Comparison of ENCODE assay signal across 1 cellular context in genomic region chr1:208235983-208236761, GRCh38.
TF ChIP-seq lines count a peak whose summit lies in the region.

No MANE protein-coding gene starts in this region.

TF ChIP-seq in HepG2, 621 proteins besides CTCF, POLR2A, EP300 and RAD21 (continued from another document):
- TF ChIP-seq AFF4 (CRISPR knock-in tag; IDR thresholded peaks at IDR 0.05) (no peak), ZNF484 (CRISPR knock-in tag; IDR thresholded peaks at IDR 0.05; ENCODE audit: borderline replicate concordance, low read depth) (no peak), TGIF2 (CRISPR knock-in tag; IDR thresholded peaks at IDR 0.05) (no peak), HOXD1 (CRISPR knock-in tag; IDR thresholded peaks at IDR 0.05) (no peak), XRCC5 (optimal IDR thresholded peaks at IDR 0.05; ENCODE audit: low read length) (no peak), NFIC (IDR thresholded peaks at IDR 0.05; ENCODE audit: low read length) (0 out of 2 replicates have a peak, but pooled peaks have one; percentile 18), USF2 (IDR thresholded peaks at IDR 0.05; ENCODE audit: low read depth, low read length) (no peak), USF2 (CRISPR knock-in tag; IDR thresholded peaks at IDR 0.05; ENCODE audit: borderline replicate concordance) (no peak), FOXK1 (CRISPR knock-in tag; IDR thresholded peaks at IDR 0.05; ENCODE audit: borderline replicate concordance, low read depth) (no peak), RCOR2 (CRISPR knock-in tag; IDR thresholded peaks at IDR 0.05) (no peak), HDAC1 (CRISPR knock-in tag; IDR thresholded peaks at IDR 0.05) (peak; percentile 25; the same call in 1 of the 2 replicates), NPAS2 (CRISPR knock-in tag; IDR thresholded peaks at IDR 0.05; ENCODE audit: borderline replicate concordance) (no peak), ZNF619 (CRISPR knock-in tag; IDR thresholded peaks at IDR 0.05) (no peak), ATF7-NPFF (CRISPR knock-in tag; IDR thresholded peaks at IDR 0.05; ENCODE audit: low read depth) (no peak), ZFP91 (CRISPR knock-in tag; IDR thresholded peaks at IDR 0.05; ENCODE audit: borderline replicate concordance) (peak; percentile 13; the same call in 1 of the 2 replicates), CENPBD1 (CRISPR knock-in tag; IDR thresholded peaks at IDR 0.05; ENCODE audit: borderline replicate concordance, low read depth) (no peak), ZNF296 (CRISPR knock-in tag; conservative IDR thresholded peaks at IDR 0.05) (no peak), CBX2 (IDR thresholded peaks at IDR 0.05; ENCODE audit: low read depth, low read length) (no peak), CBX2 (CRISPR knock-in tag; IDR thresholded peaks at IDR 0.05; ENCODE audit: low read depth) (no peak), MATR3 (CRISPR knock-in tag; IDR thresholded peaks at IDR 0.05) (no peak), MYC (CRISPR knock-in tag; IDR thresholded peaks at IDR 0.05; ENCODE audit: borderline replicate concordance) (no peak), MTA3 (CRISPR knock-in tag; IDR thresholded peaks at IDR 0.05) (no peak), ZNF160 (CRISPR knock-in tag; IDR thresholded peaks at IDR 0.05) (no peak), TAF15 (IDR thresholded peaks at IDR 0.05; ENCODE audit: low read depth, low read length, poor library complexity, severe bottlenecking) (no peak), GATAD2A (CRISPR knock-in tag; IDR thresholded peaks at IDR 0.05) (peak; percentile 58), REPIN1 (CRISPR knock-in tag; IDR thresholded peaks at IDR 0.05; ENCODE audit: borderline replicate concordance, low read depth) (peak; percentile 37; the same call in 1 of the 2 replicates), DNMT1 (CRISPR knock-in tag; IDR thresholded peaks at IDR 0.05) (no peak), MXD3 (CRISPR knock-in tag; IDR thresholded peaks at IDR 0.05) (no peak), TOPORS (CRISPR knock-in tag; IDR thresholded peaks at IDR 0.05) (no peak), ZNF281 (CRISPR knock-in tag; IDR thresholded peaks at IDR 0.05; ENCODE audit: borderline replicate concordance) (no peak)
- TF ChIP-seq, protein P1, sequence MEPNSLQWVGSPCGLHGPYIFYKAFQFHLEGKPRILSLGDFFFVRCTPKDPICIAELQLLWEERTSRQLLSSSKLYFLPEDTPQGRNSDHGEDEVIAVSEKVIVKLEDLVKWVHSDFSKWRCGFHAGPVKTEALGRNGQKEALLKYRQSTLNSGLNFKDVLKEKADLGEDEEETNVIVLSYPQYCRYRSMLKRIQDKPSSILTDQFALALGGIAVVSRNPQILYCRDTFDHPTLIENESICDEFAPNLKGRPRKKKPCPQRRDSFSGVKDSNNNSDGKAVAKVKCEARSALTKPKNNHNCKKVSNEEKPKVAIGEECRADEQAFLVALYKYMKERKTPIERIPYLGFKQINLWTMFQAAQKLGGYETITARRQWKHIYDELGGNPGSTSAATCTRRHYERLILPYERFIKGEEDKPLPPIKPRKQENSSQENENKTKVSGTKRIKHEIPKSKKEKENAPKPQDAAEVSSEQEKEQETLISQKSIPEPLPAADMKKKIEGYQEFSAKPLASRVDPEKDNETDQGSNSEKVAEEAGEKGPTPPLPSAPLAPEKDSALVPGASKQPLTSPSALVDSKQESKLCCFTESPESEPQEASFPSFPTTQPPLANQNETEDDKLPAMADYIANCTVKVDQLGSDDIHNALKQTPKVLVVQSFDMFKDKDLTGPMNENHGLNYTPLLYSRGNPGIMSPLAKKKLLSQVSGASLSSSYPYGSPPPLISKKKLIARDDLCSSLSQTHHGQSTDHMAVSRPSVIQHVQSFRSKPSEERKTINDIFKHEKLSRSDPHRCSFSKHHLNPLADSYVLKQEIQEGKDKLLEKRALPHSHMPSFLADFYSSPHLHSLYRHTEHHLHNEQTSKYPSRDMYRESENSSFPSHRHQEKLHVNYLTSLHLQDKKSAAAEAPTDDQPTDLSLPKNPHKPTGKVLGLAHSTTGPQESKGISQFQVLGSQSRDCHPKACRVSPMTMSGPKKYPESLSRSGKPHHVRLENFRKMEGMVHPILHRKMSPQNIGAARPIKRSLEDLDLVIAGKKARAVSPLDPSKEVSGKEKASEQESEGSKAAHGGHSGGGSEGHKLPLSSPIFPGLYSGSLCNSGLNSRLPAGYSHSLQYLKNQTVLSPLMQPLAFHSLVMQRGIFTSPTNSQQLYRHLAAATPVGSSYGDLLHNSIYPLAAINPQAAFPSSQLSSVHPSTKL (CRISPR knock-in tag; IDR thresholded peaks at IDR 0.05): peak; percentile 81
- TF ChIP-seq, protein P2, sequence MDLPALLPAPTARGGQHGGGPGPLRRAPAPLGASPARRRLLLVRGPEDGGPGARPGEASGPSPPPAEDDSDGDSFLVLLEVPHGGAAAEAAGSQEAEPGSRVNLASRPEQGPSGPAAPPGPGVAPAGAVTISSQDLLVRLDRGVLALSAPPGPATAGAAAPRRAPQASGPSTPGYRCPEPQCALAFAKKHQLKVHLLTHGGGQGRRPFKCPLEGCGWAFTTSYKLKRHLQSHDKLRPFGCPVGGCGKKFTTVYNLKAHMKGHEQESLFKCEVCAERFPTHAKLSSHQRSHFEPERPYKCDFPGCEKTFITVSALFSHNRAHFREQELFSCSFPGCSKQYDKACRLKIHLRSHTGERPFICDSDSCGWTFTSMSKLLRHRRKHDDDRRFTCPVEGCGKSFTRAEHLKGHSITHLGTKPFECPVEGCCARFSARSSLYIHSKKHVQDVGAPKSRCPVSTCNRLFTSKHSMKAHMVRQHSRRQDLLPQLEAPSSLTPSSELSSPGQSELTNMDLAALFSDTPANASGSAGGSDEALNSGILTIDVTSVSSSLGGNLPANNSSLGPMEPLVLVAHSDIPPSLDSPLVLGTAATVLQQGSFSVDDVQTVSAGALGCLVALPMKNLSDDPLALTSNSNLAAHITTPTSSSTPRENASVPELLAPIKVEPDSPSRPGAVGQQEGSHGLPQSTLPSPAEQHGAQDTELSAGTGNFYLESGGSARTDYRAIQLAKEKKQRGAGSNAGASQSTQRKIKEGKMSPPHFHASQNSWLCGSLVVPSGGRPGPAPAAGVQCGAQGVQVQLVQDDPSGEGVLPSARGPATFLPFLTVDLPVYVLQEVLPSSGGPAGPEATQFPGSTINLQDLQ (CRISPR knock-in tag; IDR thresholded peaks at IDR 0.05): no peak
- TF ChIP-seq, protein P3, sequence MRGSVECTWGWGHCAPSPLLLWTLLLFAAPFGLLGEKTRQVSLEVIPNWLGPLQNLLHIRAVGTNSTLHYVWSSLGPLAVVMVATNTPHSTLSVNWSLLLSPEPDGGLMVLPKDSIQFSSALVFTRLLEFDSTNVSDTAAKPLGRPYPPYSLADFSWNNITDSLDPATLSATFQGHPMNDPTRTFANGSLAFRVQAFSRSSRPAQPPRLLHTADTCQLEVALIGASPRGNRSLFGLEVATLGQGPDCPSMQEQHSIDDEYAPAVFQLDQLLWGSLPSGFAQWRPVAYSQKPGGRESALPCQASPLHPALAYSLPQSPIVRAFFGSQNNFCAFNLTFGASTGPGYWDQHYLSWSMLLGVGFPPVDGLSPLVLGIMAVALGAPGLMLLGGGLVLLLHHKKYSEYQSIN (CRISPR knock-in tag; IDR thresholded peaks at IDR 0.05; ENCODE audit: borderline replicate concordance): no peak
- TF ChIP-seq, protein P4, sequence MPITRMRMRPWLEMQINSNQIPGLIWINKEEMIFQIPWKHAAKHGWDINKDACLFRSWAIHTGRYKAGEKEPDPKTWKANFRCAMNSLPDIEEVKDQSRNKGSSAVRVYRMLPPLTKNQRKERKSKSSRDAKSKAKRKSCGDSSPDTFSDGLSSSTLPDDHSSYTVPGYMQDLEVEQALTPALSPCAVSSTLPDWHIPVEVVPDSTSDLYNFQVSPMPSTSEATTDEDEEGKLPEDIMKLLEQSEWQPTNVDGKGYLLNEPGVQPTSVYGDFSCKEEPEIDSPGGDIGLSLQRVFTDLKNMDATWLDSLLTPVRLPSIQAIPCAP (CRISPR knock-in tag; IDR thresholded peaks at IDR 0.05; ENCODE audit: low read depth): no peak
